In the genomic region with DNA sequence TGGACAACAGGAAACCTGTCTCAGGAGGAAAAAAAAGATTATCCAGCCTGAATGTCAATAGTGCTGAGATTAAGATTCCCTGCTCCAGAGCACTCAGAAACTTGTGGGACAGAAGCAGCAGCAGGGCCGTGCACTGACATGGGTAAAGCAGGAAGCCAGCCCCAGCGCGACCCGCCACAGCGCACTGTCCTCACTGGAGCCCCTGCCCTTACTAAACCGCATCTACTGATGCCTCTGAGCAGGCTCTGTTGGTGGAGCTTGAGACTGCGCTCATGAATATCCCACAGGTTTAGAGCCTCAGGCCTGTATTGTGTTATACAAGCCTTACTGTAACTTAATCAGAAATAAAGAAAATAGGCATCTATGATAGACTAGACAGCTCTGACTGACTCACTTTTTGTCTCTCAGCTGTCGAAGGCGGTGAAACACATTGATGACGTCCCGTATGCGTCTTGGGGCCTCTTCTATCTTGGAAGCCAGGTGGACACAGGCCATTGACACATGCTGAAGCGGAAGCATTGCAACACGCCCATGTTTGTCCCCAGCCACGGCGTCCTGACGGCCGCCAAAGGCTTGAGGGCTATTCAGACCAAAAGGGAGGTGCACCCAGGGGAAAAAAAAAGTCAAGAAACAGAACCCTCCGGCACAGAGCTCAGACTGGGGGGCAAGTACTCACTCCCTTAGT, we compare ENCODE assay signal across 8 cellular contexts. TPM values are rescaled to one million over a fixed set of nuclear protein-coding genes. Genes with fewer than 3 reads are reported as not detected.
DNase-seq lines count a peak whose midpoint lies in the region; ATAC-seq and TF ChIP-seq lines count a peak whose summit lies in the region.

No MANE protein-coding gene starts in this region.

- peaks cover 12% of the 10 kb centered on the region for H3K4me1 Mint-ChIP-seq in activated T-helper 17 cell treated with anti-CD3 and anti-CD28 coated beads, Interleukin-2, amount 50 U/mL, for 72 hours
- peaks cover 46 to 48% of the 10 kb centered on the region in 2 donors for H3K4me1 Mint-ChIP-seq in immature natural killer cell

- intact Hi-C loops in thyroid gland (cut with DNase I), result no loop called here

- 53 to 62% methylated on average over 15 to 19 of the region's 19 CpGs for WGBS in thyroid gland, 2 donors

- peak overlapping the region; percentile 95 for H3K4me3 Mint-ChIP-seq in activated T-helper 17 cell treated with anti-CD3 and anti-CD28 coated beads, Interleukin-2, amount 50 U/mL, for 72 hours
- H3K4me3 Mint-ChIP-seq in immature natural killer cell, result peak overlapping the region; percentile 87 to 91 (median 88)

- H3K36me3 Mint-ChIP-seq in activated T-helper 17 cell treated with anti-CD3 and anti-CD28 coated beads, Interleukin-2, amount 50 U/mL, for 72 hours (ENCODE audit: low read depth), result peaks cover 89% of the 10 kb centered on the region
- H3K36me3 Mint-ChIP-seq in immature natural killer cell, result peaks cover 12 to 33% (median 12%) of the 10 kb centered on the region in 3 donors

- H3K27me3 Mint-ChIP-seq in activated T-helper 17 cell treated with anti-CD3 and anti-CD28 coated beads, Interleukin-2, amount 50 U/mL, for 72 hours, result no peaks in the 10 kb centered on the region
- H3K27me3 Mint-ChIP-seq in immature natural killer cell (ENCODE audit: low read depth in 3 of 3), result peaks cover 4 to 15% (median 13%) of the 10 kb centered on the region in 3 donors

- peaks cover 45 to 48% of the 10 kb centered on the region in 2 donors for H3K36me3 ChIP-seq in thyroid gland

- no peak overlapping the region for H3K27ac ChIP-seq in thyroid gland

- no peak for ATAC-seq in activated T-helper 17 cell treated with anti-CD3 and anti-CD28 coated beads, Interleukin-2, amount 50 U/mL, for 72 hours (replicated peaks)

- TF ChIP-seq CTCF in thyroid gland (IDR thresholded peaks at IDR 0.05), result no peak

- no peaks in the 10 kb centered on the region for H3K9me3 ChIP-seq in thyroid gland

- TF ChIP-seq POLR2A in thyroid gland (IDR thresholded peaks at IDR 0.05), result no peak

- DNase-seq in activated naive CD4-positive, alpha-beta T cell treated with Interleukin-2 at 50 U/mL for 16 hours, result peak; percentile 18
- DNase-seq in activated naive CD4-positive, alpha-beta T cell (lab: John Stamatoyannopoulos, UW), result no peak
- DNase-seq in immature natural killer cell, result no peak
- DNase-seq in thyroid gland, result no peak
- DNase-seq in NCI-H1694 (lab: John Stamatoyannopoulos, UW), result no peak
- DNase-seq in NCI-H774 (lab: John Stamatoyannopoulos, UW), result no peak
- no peak for DNase-seq in nucleus accumbens (lab: John Stamatoyannopoulos, UW)

- peak overlapping the region in 2 of 3 donors; percentile 84 to 87 for H3K4me3 ChIP-seq in thyroid gland (replicated peaks in 1 of 3)

- peak overlapping the region; percentile 95 for H3K27ac Mint-ChIP-seq in activated T-helper 17 cell treated with anti-CD3 and anti-CD28 coated beads, Interleukin-2, amount 50 U/mL, for 72 hours
- peak overlapping the region; percentile 76 to 93 (median 86) for H3K27ac Mint-ChIP-seq in immature natural killer cell

- H3K4me1 ChIP-seq in thyroid gland, result peaks cover 16 to 18% of the 10 kb centered on the region in 2 donors

- no peaks in the 10 kb centered on the region for H3K27me3 ChIP-seq in thyroid gland

- H3K9me3 Mint-ChIP-seq in activated T-helper 17 cell treated with anti-CD3 and anti-CD28 coated beads, Interleukin-2, amount 50 U/mL, for 72 hours, result no peaks in the 10 kb centered on the region
- H3K9me3 Mint-ChIP-seq in immature natural killer cell, result no peaks in the 10 kb centered on the region

RNA-seq across cellular contexts. Expression of gene CCNL2, which starts 1.2 kb away (rescaled TPM):
- 100 to 1,000 TPM; 103 to 107 TPM for total RNA-seq in activated T-helper 17 cell treated with anti-CD3 and anti-CD28 coated beads, Interleukin-2, amount 50 U/mL, for 72 hours
- polyA plus RNA-seq in immature natural killer cell, result 10 to 100 TPM; 16.7 to 34.6 (median 22.0) TPM
- 100 to 1,000 TPM; 167 to 307 (median 215) TPM for total RNA-seq in thyroid gland

RNA-seq across cellular contexts. Expression of gene MRPL20, which starts 9.1 kb away (rescaled TPM):
- total RNA-seq in activated T-helper 17 cell treated with anti-CD3 and anti-CD28 coated beads, Interleukin-2, amount 50 U/mL, for 72 hours, result 100 to 1,000 TPM in 1 of 2 donors, 10 to 100 TPM in 1; 57.7 to 147 TPM
- 100 to 1,000 TPM; 167 to 194 (median 182) TPM for polyA plus RNA-seq in immature natural killer cell
- 100 to 1,000 TPM; 123 to 199 (median 160) TPM for total RNA-seq in thyroid gland

RNA-seq across cellular contexts. Expression of gene AURKAIP1, which starts 23.0 kb away (rescaled TPM):
- total RNA-seq in activated T-helper 17 cell treated with anti-CD3 and anti-CD28 coated beads, Interleukin-2, amount 50 U/mL, for 72 hours, result 100 to 1,000 TPM in 1 of 2 donors, 10 to 100 TPM in 1; 93.3 to 163 TPM
- 100 to 1,000 TPM; 168 to 216 (median 190) TPM for polyA plus RNA-seq in immature natural killer cell
- 100 to 1,000 TPM in 2 of 4 donors, 10 to 100 TPM in 2; 73.8 to 198 (median 105) TPM for total RNA-seq in thyroid gland

RNA-seq across cellular contexts. Expression of gene ANKRD65, which starts 23.1 kb away (rescaled TPM):
- not detected for total RNA-seq in activated T-helper 17 cell treated with anti-CD3 and anti-CD28 coated beads, Interleukin-2, amount 50 U/mL, for 72 hours
- polyA plus RNA-seq in immature natural killer cell, result not detected
- 1 to 10 TPM; 2.0 to 3.2 (median 2.4) TPM for total RNA-seq in thyroid gland

RNA-seq across cellular contexts. Expression of gene VWA1, which starts 37.5 kb away (rescaled TPM):
- 1 to 10 TPM in 1 of 2 donors, under 1 TPM in 1; 0.84 to 6.2 TPM for total RNA-seq in activated T-helper 17 cell treated with anti-CD3 and anti-CD28 coated beads, Interleukin-2, amount 50 U/mL, for 72 hours
- not detected for polyA plus RNA-seq in immature natural killer cell
- 10 to 100 TPM; 11.4 to 52.0 (median 30.3) TPM for total RNA-seq in thyroid gland
